Comparison of ENCODE assay signal across 1 cellular context in genomic region chr13:45276887-45277286, GRCh38.
TF ChIP-seq lines count a peak whose summit lies in the region.

No MANE protein-coding gene starts in this region.

TF ChIP-seq in GM12878, 131 proteins besides CTCF, POLR2A, EP300 and RAD21:
- TF ChIP-seq SPI1 (IDR thresholded peaks at IDR 0.05; ENCODE audit: borderline replicate concordance, insufficient read depth, low read depth, low read length) (peak; percentile 81), RFX5 (IDR thresholded peaks at IDR 0.05; ENCODE audit: low read depth, low read length) (no peak), SMARCA5 (IDR thresholded peaks at IDR 0.05) (no peak)
TF ChIP-seq in GM12878: peak in this region for 1.
